In the genomic region with DNA sequence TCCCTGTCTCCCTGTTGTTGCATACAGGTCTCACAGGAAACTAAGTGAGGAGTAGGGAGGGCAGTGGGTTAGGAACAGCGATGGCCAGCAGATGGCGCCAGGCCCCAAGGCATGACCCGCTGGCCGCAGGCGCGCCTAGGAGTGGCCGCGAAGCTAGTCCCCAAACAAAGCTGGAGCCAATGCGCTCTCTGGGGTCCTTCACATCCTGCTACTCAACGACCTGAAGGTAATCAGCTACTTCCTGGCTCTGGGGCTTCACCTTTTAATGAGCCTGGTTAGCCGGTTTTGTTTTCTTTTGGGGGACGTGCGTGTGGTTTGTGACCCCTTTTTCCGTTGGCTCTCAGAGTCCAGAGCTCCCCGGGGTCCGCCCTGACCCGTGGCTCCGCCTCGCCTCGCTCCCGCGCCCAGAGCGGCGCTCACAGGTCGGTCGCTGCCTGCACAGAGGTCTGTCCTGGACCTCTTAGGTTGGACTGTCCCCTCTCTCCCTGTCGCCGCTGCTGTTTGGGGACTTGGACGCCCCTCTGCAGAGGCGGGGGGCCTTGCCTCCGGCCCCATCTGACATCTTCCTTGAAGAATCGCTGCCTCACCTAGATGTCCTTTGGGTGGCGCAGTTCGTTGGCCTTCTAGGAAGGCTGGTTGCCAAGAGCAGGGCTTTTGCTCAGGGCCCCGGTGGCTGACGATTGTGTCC, we compare ENCODE assay signal across 8 cellular contexts.
A peak's percentile ranks its signal among the peaks of the same experiment; 100 is the strongest.
DNase-seq lines count a peak whose midpoint lies in the region; ATAC-seq and TF ChIP-seq lines count a peak whose summit lies in the region.

No MANE protein-coding gene starts in this region.

- no peaks in the 10 kb centered on the region for H3K9me3 Mint-ChIP-seq in activated CD8-positive, alpha-beta T cell treated with anti-CD3 and anti-CD28 coated beads for 36 hours

- ATAC-seq in GM18520 (IDR thresholded peaks at IDR 0.05; ENCODE audit: unreplicated experiment), result peak; percentile 71
- ATAC-seq in HG03280 (IDR thresholded peaks at IDR 0.05; ENCODE audit: unreplicated experiment), result peak; percentile 70
- peak; percentile 98 for ATAC-seq in activated CD8-positive, alpha-beta T cell treated with anti-CD3 and anti-CD28 coated beads for 36 hours

- peak; percentile 98 for TF ChIP-seq CTCF in AG09309 (IDR thresholded peaks at IDR 0.05; ENCODE audit: control insufficient read depth, insufficient read depth, low read depth, low read length, missing control alignments)
- peak; percentile 87 for TF ChIP-seq CTCF in activated CD8-positive, alpha-beta T cell treated with anti-CD3 and anti-CD28 coated beads for 36 hours (IDR thresholded peaks at IDR 0.05)

- H3K27me3 Mint-ChIP-seq in activated CD8-positive, alpha-beta T cell treated with anti-CD3 and anti-CD28 coated beads for 36 hours, result peaks cover 7% of the 10 kb centered on the region

- POLR2A ChIA-PET in activated CD8-positive, alpha-beta T cell treated with anti-CD3 and anti-CD28 coated beads for 36 hours (lab: Charles Lee), result interaction anchor here (0.6 kb wide), 1 partner anchor 188 kb away, joined by 3 read pairs; no protein-coding TSS in a partner anchor

- no peak overlapping the region for H3K27ac Mint-ChIP-seq in activated CD8-positive, alpha-beta T cell treated with anti-CD3 and anti-CD28 coated beads for 36 hours

- H3K4me1 Mint-ChIP-seq in activated CD8-positive, alpha-beta T cell treated with anti-CD3 and anti-CD28 coated beads for 36 hours (ENCODE audit: low read depth), result peaks cover 4% of the 10 kb centered on the region

- intact Hi-C loops in activated CD8-positive, alpha-beta T cell treated with anti-CD3 and anti-CD28 coated beads for 36 hours (cut with micrococcal nuclease), result loop anchor here (5.0 kb wide), 1 partner anchor 465 kb away; no protein-coding TSS in a partner anchor

- DNase-seq in AG09309 (ENCODE audit: low read depth), result no peak
- peak; percentile 97 for DNase-seq in NCI-H748 (lab: John Stamatoyannopoulos, UW; ENCODE audit: unreplicated experiment)
- peak; percentile 90 for DNase-seq in activated CD8-positive, alpha-beta T cell treated with anti-CD3 and anti-CD28 coated beads for 36 hours
- peak; percentile 63 for DNase-seq in effector CD8-positive, alpha-beta T cell (lab: John Stamatoyannopoulos, UW)
- DNase-seq in medulla oblongata (ENCODE audit: extremely low spot score), result peak; percentile 87
- peak; percentile 53 to 64 (median 54) for DNase-seq in stimulated activated CD4-positive, alpha-beta T cell treated with anti-CD3 and anti-CD28 coated beads, TNF-alpha, amount 100 ng/mL, for 4 hours (ENCODE audit: low read depth in 3 of 3)

- peak overlapping the region; percentile 50 for H3K4me3 ChIP-seq in AG09309 (ENCODE audit: control insufficient read depth, low read depth, low read length)

- CTCF ChIA-PET in activated CD8-positive, alpha-beta T cell treated with anti-CD3 and anti-CD28 coated beads for 36 hours (lab: Charles Lee), result interaction anchor here (0.6 to 8.6 kb wide), 84 partner anchors 9 to 693 kb away, joined by 3 to 151 read pairs (median 4); a partner anchor contains a TSS

- H3K36me3 Mint-ChIP-seq in activated CD8-positive, alpha-beta T cell treated with anti-CD3 and anti-CD28 coated beads for 36 hours (ENCODE audit: low read depth), result no peaks in the 10 kb centered on the region

- H3K4me3 Mint-ChIP-seq in activated CD8-positive, alpha-beta T cell treated with anti-CD3 and anti-CD28 coated beads for 36 hours, result peak overlapping the region; percentile 48
